Comparison of ENCODE assay signal across 1 cellular context in the genomic region with DNA sequence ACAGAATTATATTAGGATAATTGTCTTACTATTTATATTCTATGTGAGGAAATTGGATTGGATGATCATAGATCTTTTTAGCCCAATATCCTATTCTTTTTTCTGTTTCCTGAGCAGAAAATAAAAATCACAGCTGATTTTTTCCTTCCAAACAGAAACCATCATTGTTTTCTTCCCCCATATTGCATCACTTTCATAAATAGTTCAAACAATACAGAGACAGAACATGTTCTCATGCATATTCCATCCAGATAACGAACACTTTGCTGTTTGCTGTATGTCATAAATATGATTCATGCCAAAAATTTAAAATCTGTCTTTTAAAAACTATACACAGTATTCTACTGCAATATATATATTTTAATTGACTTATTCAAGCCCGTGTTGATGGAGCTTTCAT.
TF ChIP-seq lines count a peak whose summit lies in the region.

No MANE protein-coding gene starts in this region.

TF ChIP-seq in HepG2, 621 proteins besides CTCF, POLR2A, EP300 and RAD21:
- no peak for TF ChIP-seq NFE2L1 (CRISPR knock-in tag; IDR thresholded peaks at IDR 0.05; ENCODE audit: borderline replicate concordance)
- TF ChIP-seq CEBPB (IDR thresholded peaks at IDR 0.05; ENCODE audit: borderline replicate concordance, low read depth, low read length): peak; percentile 7; the same call in 1 of the 2 replicates
